Comparison of ENCODE assay signal across 1 cellular context in genomic region chr16:53183442-53183841, GRCh38.
TF ChIP-seq lines count a peak whose summit lies in the region.

No MANE protein-coding gene starts in this region.

TF ChIP-seq in IMR-90, 13 proteins besides CTCF, POLR2A, EP300 and RAD21 (continued from another document):
- no peak for TF ChIP-seq SMC3 (IDR thresholded peaks at IDR 0.05; ENCODE audit: low read depth, low read length)
- TF ChIP-seq RCOR1 (IDR thresholded peaks at IDR 0.05; ENCODE audit: insufficient replicate concordance, low read length) = no peak
- TF ChIP-seq NFE2L2 (IDR thresholded peaks at IDR 0.05; ENCODE audit: low read depth, low read length) = no peak
- TF ChIP-seq MAFK (IDR thresholded peaks at IDR 0.05; ENCODE audit: low read depth, low read length) = no peak
- TF ChIP-seq USF2 (IDR thresholded peaks at IDR 0.05; ENCODE audit: low read depth, low read length) = no peak
- TF ChIP-seq MXI1 (IDR thresholded peaks at IDR 0.05; ENCODE audit: borderline replicate concordance, low read depth, low read length) = no peak
- no peak for TF ChIP-seq CEBPB (IDR thresholded peaks at IDR 0.05; ENCODE audit: low read depth, low read length)
- no peak for TF ChIP-seq MAZ (IDR thresholded peaks at IDR 0.05; ENCODE audit: borderline replicate concordance, low read depth, low read length)
- TF ChIP-seq CHD1 (IDR thresholded peaks at IDR 0.05; ENCODE audit: low read depth, low read length) = no peak
- TF ChIP-seq FOS (IDR thresholded peaks at IDR 0.05; ENCODE audit: low read depth, low read length) = no peak; the same call in 1 of the 2 replicates
- TF ChIP-seq BHLHE40 (IDR thresholded peaks at IDR 0.05; ENCODE audit: low read depth, low read length) = no peak
- TF ChIP-seq RFX5 (IDR thresholded peaks at IDR 0.05; ENCODE audit: low read depth, low read length) = no peak
